In genomic region chr15:80990955-80991354, GRCh38 we compare ENCODE assay signal across 11 cellular contexts. TPM values are rescaled to one million over a fixed set of nuclear protein-coding genes. Genes with fewer than 3 reads are reported as not detected.
A peak's percentile ranks its signal among the peaks of the same experiment; 100 is the strongest.
DNase-seq lines count a peak whose midpoint lies in the region; ATAC-seq and TF ChIP-seq lines count a peak whose summit lies in the region.
"Had no signal": no experiment of that assay in that cellular context is flagged by ENCODE, and none has a peak within 500 bp of the region (broad histone marks: within the 10 kb centered on the region; RNA-seq: fewer than 3 reads in every experiment).

No MANE protein-coding gene starts in this region.

- H3K9ac ChIP-seq in subcutaneous abdominal adipose tissue (ENCODE audit: low read length in 5 of 5), result peak overlapping the region in 1 of 5 donors; percentile 6

- H3K9me3 Mint-ChIP-seq in activated CD4-positive, alpha-beta memory T cell treated with anti-CD3 and anti-CD28 coated beads for 36 hours, result peaks cover under 1% of the 10 kb centered on the region
- no peaks in the 10 kb centered on the region for H3K9me3 Mint-ChIP-seq in stimulated activated naive B cell treated with anti-CD40 and anti-IgM and Interleukin-4, amounts not matched to agents 10 μg/mL and 1 μg/mL and 100 μg/mL, for 72 hours

- H3K4me1 ChIP-seq in lower lobe of right lung (peaks cover 48% of the 10 kb centered on the region), subcutaneous abdominal adipose tissue (ENCODE audit: control insufficient read depth in 5 of 5, insufficient read depth in 5 of 5, low read length in 5 of 5) (peaks cover 5 to 47% (median 46%) of the 10 kb centered on the region in 5 donors)

- H3K36me3 ChIP-seq in lower lobe of right lung, result peaks cover 1% of the 10 kb centered on the region
- peaks cover 0 to 4% (median 0%) of the 10 kb centered on the region in 5 donors for H3K36me3 ChIP-seq in subcutaneous abdominal adipose tissue (ENCODE audit: control insufficient read depth in 5 of 5, insufficient read depth in 5 of 5, low read length in 5 of 5)

- ATAC-seq in lower lobe of right lung, result no peak
- no peak for ATAC-seq in stimulated activated naive B cell treated with anti-CD40 and anti-IgM and Interleukin-4, amounts not matched to agents 10 μg/mL and 1 μg/mL and 100 μg/mL, for 72 hours (replicated peaks)
- ATAC-seq: mucosa of descending colon had no signal

- intact Hi-C loops in activated CD4-positive, alpha-beta memory T cell treated with anti-CD3 and anti-CD28 coated beads for 36 hours (cut with micrococcal nuclease), result loop anchor here (5.0 kb wide), 1 partner anchor 41 kb away; no protein-coding TSS in a partner anchor
- intact Hi-C loops in lower lobe of right lung (cut with DNase I), result no loop called here

- CTCF ChIA-PET in activated CD4-positive, alpha-beta memory T cell treated with anti-CD3 and anti-CD28 coated beads for 36 hours (lab: Charles Lee), result interaction anchor here (0.6 to 3.4 kb wide), 6 partner anchors 9 to 275 kb away, joined by 3 to 27 read pairs (median 4); no protein-coding TSS in a partner anchor

- H3K9me3 ChIP-seq in lower lobe of right lung (no peaks in the 10 kb centered on the region), subcutaneous abdominal adipose tissue (ENCODE audit: control insufficient read depth in 5 of 5, low read length in 5 of 5) (no peaks in the 10 kb centered on the region)
- H3K9me3 ChIP-seq: mucosa of descending colon had no signal

- no peaks in the 10 kb centered on the region for H3K27me3 Mint-ChIP-seq in activated CD4-positive, alpha-beta memory T cell treated with anti-CD3 and anti-CD28 coated beads for 36 hours
- no peaks in the 10 kb centered on the region for H3K27me3 Mint-ChIP-seq in stimulated activated naive B cell treated with anti-CD40 and anti-IgM and Interleukin-4, amounts not matched to agents 10 μg/mL and 1 μg/mL and 100 μg/mL, for 72 hours

- DNase-seq in NCI-H82 (lab: John Stamatoyannopoulos, UW) (peak; percentile 39), NCI-H82 treated with DMSO at 0.1 percent for 48 hours (lab: John Stamatoyannopoulos, UW; ENCODE audit: unreplicated experiment) (no peak), lower lobe of right lung (no peak), NCI-H446 (lab: John Stamatoyannopoulos, UW) (no peak), NCI-H526 (lab: John Stamatoyannopoulos, UW) (no peak)
- DNase-seq in activated CD4-positive, alpha-beta memory T cell treated with anti-CD3 and anti-CD28 coated beads for 36 hours, result no peak
- DNase-seq in stimulated activated naive B cell treated with anti-CD40 and anti-IgM and Interleukin-4, amounts not matched to agents 10 μg/mL and 1 μg/mL and 100 μg/mL, for 72 hours, result no peak
- DNase-seq: DMS79 treated with DMSO at 0.1 percent for 48 hours, NCI-H1436 treated with DMSO at 0.1 percent for 48 hours had no signal

- POLR2A ChIA-PET in activated CD4-positive, alpha-beta memory T cell treated with anti-CD3 and anti-CD28 coated beads for 36 hours (lab: Charles Lee), result interaction anchor here (1.0 to 1.6 kb wide), 2 partner anchors 9 to 11 kb away, joined by 3 to 12 read pairs; no protein-coding TSS in a partner anchor

- H3K27ac Mint-ChIP-seq in activated CD4-positive, alpha-beta memory T cell treated with anti-CD3 and anti-CD28 coated beads for 36 hours, result peak overlapping the region; percentile 25
- no peak overlapping the region for H3K27ac Mint-ChIP-seq in stimulated activated naive B cell treated with anti-CD40 and anti-IgM and Interleukin-4, amounts not matched to agents 10 μg/mL and 1 μg/mL and 100 μg/mL, for 72 hours

- H3K36me3 Mint-ChIP-seq in activated CD4-positive, alpha-beta memory T cell treated with anti-CD3 and anti-CD28 coated beads for 36 hours, result peaks cover 15% of the 10 kb centered on the region
- H3K36me3 Mint-ChIP-seq in stimulated activated naive B cell treated with anti-CD40 and anti-IgM and Interleukin-4, amounts not matched to agents 10 μg/mL and 1 μg/mL and 100 μg/mL, for 72 hours, result peaks cover 9 to 24% of the 10 kb centered on the region in 2 donors

- H3K4me3 ChIP-seq in lower lobe of right lung (no peak overlapping the region), subcutaneous abdominal adipose tissue (ENCODE audit: low read depth in 1 of 5, low read length in 5 of 5) (peak overlapping the region in 1 of 5 donors; percentile 0)
- H3K4me3 ChIP-seq: mucosa of descending colon had no signal

- H3K4me1 Mint-ChIP-seq in activated CD4-positive, alpha-beta memory T cell treated with anti-CD3 and anti-CD28 coated beads for 36 hours (ENCODE audit: low read depth), result peaks cover 42% of the 10 kb centered on the region
- peaks cover 20 to 40% of the 10 kb centered on the region in 2 donors for H3K4me1 Mint-ChIP-seq in stimulated activated naive B cell treated with anti-CD40 and anti-IgM and Interleukin-4, amounts not matched to agents 10 μg/mL and 1 μg/mL and 100 μg/mL, for 72 hours

- H3K27me3 ChIP-seq in lower lobe of right lung (ENCODE audit: low read depth) (no peaks in the 10 kb centered on the region), subcutaneous abdominal adipose tissue (ENCODE audit: control insufficient read depth in 5 of 5, insufficient read depth in 4 of 5, low read length in 5 of 5) (no peaks in the 10 kb centered on the region)

- no peak overlapping the region for H3K4me3 Mint-ChIP-seq in activated CD4-positive, alpha-beta memory T cell treated with anti-CD3 and anti-CD28 coated beads for 36 hours
- no peak overlapping the region for H3K4me3 Mint-ChIP-seq in stimulated activated naive B cell treated with anti-CD40 and anti-IgM and Interleukin-4, amounts not matched to agents 10 μg/mL and 1 μg/mL and 100 μg/mL, for 72 hours

- no peak for TF ChIP-seq CTCF in lower lobe of right lung (IDR thresholded peaks at IDR 0.05)

- H3K27ac ChIP-seq in lower lobe of right lung (peak overlapping the region; percentile 25), subcutaneous abdominal adipose tissue (ENCODE audit: low read depth, low read length) (peak overlapping the region; percentile 99)

RNA-seq across cellular contexts. Expression of gene MESD, which starts 1.3 kb away (rescaled TPM):
- total RNA-seq in activated CD4-positive, alpha-beta memory T cell treated with anti-CD3 and anti-CD28 coated beads for 36 hours, result 10 to 100 TPM; 20.0 to 20.5 TPM
- 24.2 TPM for total RNA-seq in lower lobe of right lung

RNA-seq across cellular contexts. Expression of gene TLNRD1, which starts 9.8 kb away (rescaled TPM):
- total RNA-seq in activated CD4-positive, alpha-beta memory T cell treated with anti-CD3 and anti-CD28 coated beads for 36 hours, result 10 to 100 TPM; 23.5 to 25.4 TPM
- total RNA-seq in lower lobe of right lung, result 24.7 TPM
